ENCODE assay signal across 8 cellular contexts in the genomic region with DNA sequence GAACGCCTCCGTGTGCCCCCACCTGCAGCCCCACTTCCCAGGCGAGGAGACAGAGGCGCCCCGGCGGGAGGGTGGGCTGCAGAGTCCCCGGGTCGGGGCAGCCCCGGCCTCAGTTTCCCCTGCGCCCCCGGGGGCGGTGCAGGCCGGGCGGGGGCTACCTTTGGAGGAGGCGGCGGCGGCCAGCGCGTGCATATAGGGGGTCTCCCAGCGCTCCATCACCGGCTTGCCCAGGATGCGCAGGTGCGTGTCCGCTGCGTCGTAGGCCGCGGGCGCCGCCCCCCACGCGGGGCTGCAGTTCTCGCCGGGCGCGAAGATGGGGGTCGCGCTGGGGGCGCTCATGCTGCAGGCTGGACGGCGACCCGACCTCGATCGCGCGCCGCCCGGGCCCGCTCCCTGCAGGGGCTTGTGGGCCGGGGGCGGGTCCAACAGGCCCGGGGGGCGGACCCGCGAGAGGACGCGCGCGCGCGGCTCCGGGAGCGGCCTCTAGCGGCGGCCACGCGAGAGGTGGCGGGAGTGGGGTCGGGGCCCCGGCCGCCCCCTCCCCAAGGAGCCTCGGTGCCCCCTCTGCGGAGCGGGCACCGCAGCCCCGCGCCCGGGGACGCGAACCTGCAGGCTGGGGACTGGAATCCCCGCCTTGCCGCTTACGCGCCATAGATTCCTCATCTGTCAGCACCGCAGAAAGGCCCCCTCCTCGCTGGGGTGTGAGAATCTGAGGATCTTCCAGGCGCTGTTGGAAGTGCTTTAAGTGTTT. TPM values are rescaled to one million over a fixed set of nuclear protein-coding genes. Genes with fewer than 3 reads are reported as not detected.
DNase-seq lines count a peak whose midpoint lies in the region; ATAC-seq and TF ChIP-seq lines count a peak whose summit lies in the region.

Gene GAMT (minus strand): TSS at position 405 of the 751 bp plus-strand sequence. CDS start 66 bp downstream, at position 339.

- no peak for ATAC-seq in GM21447 (IDR thresholded peaks at IDR 0.05; ENCODE audit: unreplicated experiment)

- in situ Hi-C loops in brain microvascular endothelial cell (cut with HindIII; ENCODE audit: low pct_ligation_motif_present, low sequenced_read_pairs): no loop called here

- peak; percentile 37 for DNase-seq in CD1c-positive myeloid dendritic cell (ENCODE audit: extremely low spot score)
- peak; percentile 96 for DNase-seq in H7
- DNase-seq in T-helper 2 cell: peak; percentile 24 to 73 (median 33)
- no peak for DNase-seq in brain microvascular endothelial cell
- DNase-seq in iPS-NIHi11 (ENCODE audit: low spot score): peak; percentile 87
- peak in 2 of 3 donors; percentile 25 to 45 for DNase-seq in stimulated activated CD4-positive, alpha-beta T cell treated with anti-CD3 and anti-CD28 coated beads, Interleukin-12 subunit alpha, Interleukin-12 subunit beta, amount 100 ng/mL, for 48 hours (ENCODE audit: low read depth in 2 of 3, low spot score in 1 of 3)
- no peak for DNase-seq in SIG-M5 treated with dmso at 0.1 percent for 504 hours (lab: John Stamatoyannopoulos, UW; ENCODE audit: unreplicated experiment)

- no peak within 1 kb of the TSS for H3K27ac ChIP-seq in brain microvascular endothelial cell

- H3K4me3 ChIP-seq in H7 (ENCODE audit: insufficient read depth, low read depth, low read length): peak within 1 kb of the TSS; percentile 82
- H3K4me3 ChIP-seq in brain microvascular endothelial cell (ENCODE audit: low read depth, low read length): peak within 1 kb of the TSS; percentile 53

- TF ChIP-seq CTCF in brain microvascular endothelial cell (IDR thresholded peaks at IDR 0.05; ENCODE audit: low read depth, low read length, missing control alignments): peak; percentile 14

- H3K36me3 ChIP-seq in H7 (replicated peaks; ENCODE audit: control insufficient read depth, insufficient read depth, low read length) (no peaks in the 10 kb centered on the region), brain microvascular endothelial cell (replicated peaks) (no peaks in the 10 kb centered on the region)

- H3K27me3 ChIP-seq in H7 (ENCODE audit: control insufficient read depth, insufficient read depth, low read length) (peaks cover 4% of the 10 kb centered on the region; the same call in 1 of the 2 replicates), brain microvascular endothelial cell (replicated peaks) (no peaks in the 10 kb centered on the region)

RNA-seq across cellular contexts. Expression of gene GAMT, which starts in this region (rescaled TPM):
- 12.3 and 31.6 TPM in 2 replicates for total RNA-seq in H7 (2014; rRNA removed; shearing (Covaris generic))

Comparison
In these comparisons a context has a peak if more than half of its experiments do, and no peak if none do; other contexts are left out.
1. DNase-seq: peak in CD1c-positive myeloid dendritic cell (single experiment), H7 (single experiment), T-helper 2 cell (5 of 5), iPS-NIHi11 (single experiment) and stimulated activated CD4-positive, alpha-beta T cell treated with anti-CD3 and anti-CD28 coated beads, Interleukin-12 subunit alpha, Interleukin-12 subunit beta, amount 100 ng/mL, for 48 hours (2 of 3); none in brain microvascular endothelial cell (single experiment) and SIG-M5 treated with dmso at 0.1 percent for 504 hours (single experiment).